Comparison of ENCODE assay signal across 11 cellular contexts in the genomic region with DNA sequence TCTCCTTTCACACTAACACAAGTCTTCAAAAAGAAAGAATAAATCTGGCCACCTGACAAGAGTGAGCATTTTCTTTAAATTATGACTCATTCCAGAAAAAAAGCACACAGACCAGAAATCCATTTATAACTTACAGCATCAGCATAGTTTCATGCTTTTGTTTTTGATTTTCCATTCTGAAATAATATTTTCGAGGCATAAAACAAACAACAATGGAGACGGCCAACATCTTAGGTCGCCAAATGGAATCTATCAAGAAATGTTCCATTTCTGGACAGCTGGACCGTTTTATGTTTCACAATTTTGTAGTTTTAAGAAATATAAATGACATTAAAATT.
DNase-seq lines count a peak whose midpoint lies in the region; ATAC-seq and TF ChIP-seq lines count a peak whose summit lies in the region.
"Had no signal": no experiment of that assay in that cellular context is flagged by ENCODE, and none has a peak within 500 bp of the region (broad histone marks: within the 10 kb centered on the region; RNA-seq: fewer than 3 reads in every experiment).

No MANE protein-coding gene starts in this region.

- TF ChIP-seq CTCF in esophagus squamous epithelium (IDR thresholded peaks at IDR 0.05) (no peak), omental fat pad (IDR thresholded peaks at IDR 0.05) (no peak), foreskin keratinocyte (conservative IDR thresholded peaks at IDR 0.05) (no peak)

- H3K4me1 ChIP-seq in right cardiac atrium (ENCODE audit: control insufficient read depth, insufficient read depth, low read length) (peaks cover 2% of the 10 kb centered on the region), esophagus squamous epithelium (peaks cover 5 to 70% (median 21%) of the 10 kb centered on the region in 3 donors), aorta (ENCODE audit: control insufficient read depth in 1 of 2, insufficient read depth in 2 of 2, low read length in 2 of 2) (peaks cover 3 to 13% of the 10 kb centered on the region in 2 donors), foreskin keratinocyte (no peaks in the 10 kb centered on the region)

- ATAC-seq in Right ventricle myocardium superior (ENCODE audit: poor library complexity) (peak; percentile 45), right cardiac atrium (no peak), omental fat pad (ENCODE audit: low FRiP score) (peak; percentile 43), aorta (ENCODE audit: low FRiP score) (peak; percentile 23), foreskin keratinocyte (no peak)

- 55% methylated on average over 4 of the region's 4 CpGs for WGBS in right cardiac atrium
- WGBS in esophagus squamous epithelium, 2 donors: 27 to 40% methylated on average over 4 of the region's 4 CpGs
- WGBS in aorta, 2 donors: 2 to 7% methylated on average over 4 of the region's 4 CpGs

- H3K9me3 ChIP-seq in right cardiac atrium (ENCODE audit: control insufficient read depth, low read length): no peaks in the 10 kb centered on the region
- H3K9me3 ChIP-seq in esophagus squamous epithelium: no peaks in the 10 kb centered on the region
- no peaks in the 10 kb centered on the region for H3K9me3 ChIP-seq in aorta (ENCODE audit: control insufficient read depth, low read length)

- DNase-seq in Right ventricle myocardium superior: no peak
- DNase-seq in right cardiac atrium: no peak
- DNase-seq in esophagus squamous epithelium (lab: John Stamatoyannopoulos, UW): no peak
- no peak for DNase-seq in omental fat pad (ENCODE audit: low spot score)
- DNase-seq in aorta: no peak
- DNase-seq in DMS53 treated with DMSO at 0.1 percent for 48 hours (lab: John Stamatoyannopoulos, UW; ENCODE audit: unreplicated experiment): no peak
- DNase-seq in foreskin keratinocyte: no peak
- DNase-seq in activated effector memory CD4-positive, alpha-beta T cell treated with anti-CD3 and anti-CD28 coated beads, Interleukin-2, amount 50 U/mL, for 16 hours: no peak
- DNase-seq: activated CD4-positive, alpha-beta memory T cell treated with anti-CD3 and anti-CD28 coated beads for 36 hours; activated naive CD4-positive, alpha-beta T cell treated with anti-CD3 and anti-CD28 coated beads, Interleukin-2, amount 10 ng/mL, durations not matched to agents 7 days and 5 days; DMS 273 treated with DMSO at 0.1 percent for 48 hours had no signal

- H3K27ac ChIP-seq in right cardiac atrium (ENCODE audit: low read length) (no peak overlapping the region), esophagus squamous epithelium (peak overlapping the region; percentile 31 to 81 (median 75)), aorta (ENCODE audit: low read depth in 1 of 2, low read length in 2 of 2) (peak overlapping the region in 1 of 2 donors; percentile 98), foreskin keratinocyte (no peak overlapping the region)

- intact Hi-C loops in Right ventricle myocardium superior (cut with DNase I) (no loop called here), right cardiac atrium (cut with DNase I) (no loop called here), esophagus squamous epithelium (cut with DNase I) (no loop called here), aorta (cut with DNase I) (loop anchor here (2.0 to 10.0 kb wide), 4 partner anchors 47 to 133 kb away; no protein-coding TSS in a partner anchor)

- TF ChIP-seq POLR2A in esophagus squamous epithelium (IDR thresholded peaks at IDR 0.05): no peak

- no peaks in the 10 kb centered on the region for H3K27me3 ChIP-seq in right cardiac atrium (ENCODE audit: control insufficient read depth, insufficient read depth)
- H3K27me3 ChIP-seq in esophagus squamous epithelium: no peaks in the 10 kb centered on the region
- H3K27me3 ChIP-seq in aorta (ENCODE audit: control insufficient read depth in 1 of 2, insufficient read depth in 2 of 2, low read length in 1 of 2): no peaks in the 10 kb centered on the region
- H3K27me3 ChIP-seq in foreskin keratinocyte: no peaks in the 10 kb centered on the region

- H3K36me3 ChIP-seq in esophagus squamous epithelium (peaks cover 0 to 14% (median 0%) of the 10 kb centered on the region in 3 donors), aorta (ENCODE audit: control insufficient read depth in 1 of 2, insufficient read depth in 2 of 2, low read length in 1 of 2) (no peaks in the 10 kb centered on the region)

- H3K4me3 ChIP-seq in right cardiac atrium (ENCODE audit: low read length): no peak overlapping the region
- no peak overlapping the region for H3K4me3 ChIP-seq in esophagus squamous epithelium
- H3K4me3 ChIP-seq in aorta (ENCODE audit: low read length in 2 of 2): no peak overlapping the region

Comparison
In these comparisons a context has a peak if more than half of its experiments do, and no peak if none do; other contexts are left out.
1. ATAC-seq: peak in Right ventricle myocardium superior (single experiment), omental fat pad (single experiment) and aorta (single experiment); none in right cardiac atrium (0 of 2) and foreskin keratinocyte (single experiment).
2. H3K27ac ChIP-seq: peak in esophagus squamous epithelium (4 of 4); none in right cardiac atrium (single experiment) and foreskin keratinocyte (single experiment).
3. intact Hi-C loops: an anchor here in aorta (2.0 to 10.0 kb wide); none called in Right ventricle myocardium superior, right cardiac atrium and esophagus squamous epithelium.